ENCODE assay signal across 7 cellular contexts in the genomic region with DNA sequence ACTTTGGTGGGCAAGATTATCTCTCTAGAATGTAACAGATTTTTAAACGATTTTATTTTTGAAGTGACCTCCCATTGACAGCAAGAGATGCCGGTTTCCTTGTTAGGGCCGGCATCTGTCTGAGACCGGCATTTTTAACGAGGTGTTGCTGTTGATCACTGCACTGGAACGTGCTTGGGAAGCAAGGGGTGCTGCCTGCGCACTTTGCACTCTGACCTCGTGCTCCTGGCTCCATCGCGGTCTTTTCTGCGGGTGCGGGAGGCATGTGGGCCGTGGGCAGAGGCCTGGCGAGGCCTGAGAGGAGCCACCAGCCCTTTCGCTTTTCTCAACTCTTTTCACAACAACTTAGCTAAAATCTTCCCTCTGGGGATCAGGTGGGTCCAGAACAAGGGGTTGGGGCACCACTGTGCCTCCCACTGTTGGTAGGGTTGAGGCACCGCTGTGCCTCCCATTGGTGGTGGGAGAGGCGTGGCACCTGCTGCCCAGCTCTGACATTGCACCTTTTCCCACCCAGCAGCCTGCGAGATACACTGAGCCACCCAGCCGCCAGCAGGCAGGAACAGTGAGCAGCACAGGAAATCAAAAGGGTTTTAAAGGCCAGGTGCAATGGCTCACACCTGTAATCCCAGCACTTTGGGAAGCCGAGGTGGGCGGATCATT.
A peak's percentile ranks its signal among the peaks of the same experiment; 100 is the strongest.
DNase-seq lines count a peak whose midpoint lies in the region; ATAC-seq and TF ChIP-seq lines count a peak whose summit lies in the region.
"Not testable (repeated sequence)": the region's sequence is repeated elsewhere in the genome, so short reads cannot be mapped to it uniquely, and the experiment has no call there.

No MANE protein-coding gene starts in this region.

- not testable (repeated sequence) for H2BK5ac ChIP-seq in mesenchymal stem cell (ENCODE audit: low read depth, low read length, poor library complexity, severe bottlenecking)

- H4K8ac ChIP-seq in mesenchymal stem cell (ENCODE audit: low read length) = not testable (repeated sequence)

- not testable (repeated sequence) for H2AK5ac ChIP-seq in mesenchymal stem cell (ENCODE audit: low read length, severe bottlenecking)

- not testable (repeated sequence) for TF ChIP-seq CTCF in AG04450 (IDR thresholded peaks at IDR 0.05; ENCODE audit: low read depth, low read length); RWPE2 (IDR thresholded peaks at IDR 0.05; ENCODE audit: poor library complexity, severe bottlenecking); right atrium auricular region (IDR thresholded peaks at IDR 0.05); transverse colon (IDR thresholded peaks at IDR 0.05)

- not testable (repeated sequence) for DNase-seq in AG04450 (ENCODE audit: low read depth, low spot score); mesenchymal stem cell; transverse colon
- DNase-seq in RWPE2 (ENCODE audit: low spot score) = peak; percentile 11
- peak; percentile 3 for DNase-seq in ecto neural progenitor cell (ENCODE audit: low spot score)
- DNase-seq in right atrium auricular region (ENCODE audit: low spot score) = peak; percentile 23

- not testable (repeated sequence) for H3K27me3 ChIP-seq in AG04450 (ENCODE audit: control insufficient read depth, insufficient read depth, low read length); RWPE2 (ENCODE audit: insufficient read depth, poor library complexity, severe bottlenecking); right atrium auricular region; mesenchymal stem cell (ENCODE audit: control insufficient read depth in 1 of 2, insufficient read depth in 1 of 2, low read length in 2 of 2); rectal smooth muscle tissue (ENCODE audit: control insufficient read depth, insufficient read depth, low read length); transverse colon

- H3K4me2 ChIP-seq in mesenchymal stem cell (ENCODE audit: low read length, poor library complexity, severe bottlenecking) = not testable (repeated sequence)

- H3K79me1 ChIP-seq in mesenchymal stem cell (replicated peaks; ENCODE audit: low read length, poor library complexity, severe bottlenecking) = not testable (repeated sequence)

- H3K4ac ChIP-seq in mesenchymal stem cell (ENCODE audit: low read depth in 1 of 2, low read length in 2 of 2) = not testable (repeated sequence)

- H3K4me1 ChIP-seq in RWPE2 (ENCODE audit: insufficient read depth, poor library complexity, severe bottlenecking); right atrium auricular region; mesenchymal stem cell (ENCODE audit: control insufficient read depth, insufficient read depth, low read depth, low read length); rectal smooth muscle tissue (ENCODE audit: control insufficient read depth, insufficient read depth, low read length); transverse colon: not testable (repeated sequence)

- TF ChIP-seq EP300 in transverse colon (IDR thresholded peaks at IDR 0.05; ENCODE audit: low read depth) = not testable (repeated sequence)

- H3K27ac ChIP-seq in AG04450 (ENCODE audit: low read depth, low read length) = peak overlapping the region; percentile 97
- H3K27ac ChIP-seq in RWPE2 (ENCODE audit: poor library complexity, severe bottlenecking); mesenchymal stem cell (ENCODE audit: low read length, poor library complexity, severe bottlenecking): not testable (repeated sequence)
- H3K27ac ChIP-seq in right atrium auricular region = peak overlapping the region in 1 of 2 donors; percentile 55
- H3K27ac ChIP-seq in rectal smooth muscle tissue (ENCODE audit: low read depth, low read length) = peak overlapping the region; percentile 55
- H3K27ac ChIP-seq in transverse colon = peak overlapping the region in 3 of 4 donors; percentile 14 to 63 (median 57)

- not testable (repeated sequence) for H2AFZ ChIP-seq in mesenchymal stem cell (ENCODE audit: low read depth, low read length)

- not testable (repeated sequence) for H3K4me3 ChIP-seq in AG04450 (ENCODE audit: low read depth, low read length); RWPE2 (ENCODE audit: severe bottlenecking); right atrium auricular region; mesenchymal stem cell (ENCODE audit: insufficient read depth in 1 of 2, low read depth in 1 of 2, low read length in 2 of 2); rectal smooth muscle tissue (ENCODE audit: low read length); transverse colon

- in situ Hi-C loops in transverse colon (cut with MboI; ENCODE audit: low pct_ligation_motif_present in 1 of 4, low pct_unique_long_range_greater_than_20kb in 1 of 4, low sequenced_read_pairs in 3 of 4) = not testable (repeated sequence)

- peak overlapping the region; percentile 95 for H3K9ac ChIP-seq in mesenchymal stem cell (ENCODE audit: low read length)
- H3K9ac ChIP-seq in rectal smooth muscle tissue (ENCODE audit: low read length) = not testable (repeated sequence)

- 82% methylated on average over 12 of the region's 21 CpGs for WGBS in mesenchymal stem cell
- WGBS in transverse colon (ENCODE audit: low coverage in 1 of 2), 2 donors = 86 to 96% methylated on average over 4 to 8 of the region's 21 CpGs

- H3K18ac ChIP-seq in mesenchymal stem cell (ENCODE audit: low read depth in 1 of 2, low read length in 2 of 2) = not testable (repeated sequence)

- H2BK120ac ChIP-seq in mesenchymal stem cell (ENCODE audit: low read depth, low read length) = not testable (repeated sequence)

- not testable (repeated sequence) for H3K23ac ChIP-seq in mesenchymal stem cell (ENCODE audit: low read length in 2 of 2)

- H2BK15ac ChIP-seq in mesenchymal stem cell (ENCODE audit: low read depth, poor library complexity, severe bottlenecking) = not testable (repeated sequence)

- intact Hi-C loops in transverse colon (cut with DNase I; ENCODE audit: low total_unique reads) = not testable (repeated sequence)

- H3K36me3 ChIP-seq in RWPE2 (ENCODE audit: low read depth); right atrium auricular region; mesenchymal stem cell (ENCODE audit: control insufficient read depth in 1 of 2, insufficient read depth in 2 of 2, low read depth in 1 of 2, low read length in 2 of 2); rectal smooth muscle tissue (ENCODE audit: control insufficient read depth, insufficient read depth, low read length); transverse colon: not testable (repeated sequence)

- not testable (repeated sequence) for H3K14ac ChIP-seq in mesenchymal stem cell (ENCODE audit: low read length in 2 of 2)

- H4K91ac ChIP-seq in mesenchymal stem cell (ENCODE audit: low read length) = not testable (repeated sequence)

- not testable (repeated sequence) for ATAC-seq in RWPE2 (ENCODE audit: low read depth)

- H3K9me3 ChIP-seq in AG04450 (ENCODE audit: control insufficient read depth, insufficient read depth, low read length); RWPE2 (ENCODE audit: severe bottlenecking); right atrium auricular region; mesenchymal stem cell (ENCODE audit: control insufficient read depth, low read length); transverse colon: not testable (repeated sequence)

- POLR2A ChIA-PET in AG04450 (lab: Yijun Ruan, JAX) = interaction anchor here (0.7 kb wide), 1 partner anchor 234 kb away, joined by 3 read pairs; no protein-coding TSS in a partner anchor

- H2BK12ac ChIP-seq in mesenchymal stem cell (ENCODE audit: low read length in 2 of 2) = not testable (repeated sequence)

- not testable (repeated sequence) for TF ChIP-seq POLR2A in transverse colon (IDR thresholded peaks at IDR 0.05)

- CTCF ChIA-PET in AG04450 (lab: Charles Lee) = not testable (repeated sequence)
